8 cellular contexts compared by ENCODE assay signal in the genomic region with DNA sequence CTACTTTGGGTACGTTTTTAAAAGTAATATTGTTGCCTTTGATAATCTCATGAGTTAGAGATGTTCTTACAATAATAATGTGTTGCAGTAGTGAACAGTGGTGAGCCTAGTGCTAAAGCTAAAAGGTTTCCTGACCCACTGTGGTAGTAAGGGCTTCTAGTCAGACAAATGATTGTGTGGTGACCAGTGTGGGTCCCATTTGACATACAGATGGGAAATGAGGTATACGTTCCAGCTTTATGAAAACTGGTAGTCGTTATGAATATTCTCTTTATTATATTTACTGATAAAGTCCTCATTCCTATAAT. TPM values are rescaled to one million over a fixed set of nuclear protein-coding genes. Genes with fewer than 3 reads are reported as not detected.
A peak's percentile ranks its signal among the peaks of the same experiment; 100 is the strongest.
DNase-seq lines count a peak whose midpoint lies in the region; ATAC-seq and TF ChIP-seq lines count a peak whose summit lies in the region.

No MANE protein-coding gene starts in this region.

- no peak overlapping the region for H4K8ac ChIP-seq in neuronal stem cell (ENCODE audit: low read depth, low read length)

- peaks cover 9% of the 10 kb centered on the region for H3K79me1 ChIP-seq in neuronal stem cell (ENCODE audit: low read depth, low read length)

- H3K27ac ChIP-seq in neuronal stem cell (replicated peaks; ENCODE audit: low read length): peak overlapping the region; percentile 100

- H3K4ac ChIP-seq in neuronal stem cell (ENCODE audit: low read length): no peak overlapping the region

- TF ChIP-seq CTCF in GM06990 (IDR thresholded peaks at IDR 0.05; ENCODE audit: insufficient read depth, low read length, poor library complexity, severe bottlenecking): no peak

- peaks cover 3 to 7% of the 10 kb centered on the region in 2 donors for H3K4me1 ChIP-seq in neuronal stem cell (ENCODE audit: control insufficient read depth in 2 of 2, insufficient read depth in 1 of 2, low read depth in 1 of 2, low read length in 2 of 2)

- H2AK5ac ChIP-seq in neuronal stem cell (ENCODE audit: low read depth, low read length): no peak overlapping the region

- H2BK12ac ChIP-seq in neuronal stem cell (ENCODE audit: low read length): no peak overlapping the region

- H3K36me3 ChIP-seq in GM06990 (ENCODE audit: control insufficient read depth, insufficient read depth, low read length) (no peaks in the 10 kb centered on the region), neuronal stem cell (replicated peaks in 1 of 2; ENCODE audit: control insufficient read depth in 2 of 2, insufficient read depth in 2 of 2, low read length in 2 of 2) (peaks cover 0 to 32% of the 10 kb centered on the region in 2 donors)

- H3K4me2 ChIP-seq in neuronal stem cell (ENCODE audit: insufficient read depth, low read length, poor library complexity, severe bottlenecking): peak overlapping the region; percentile 88

- H3K23ac ChIP-seq in neuronal stem cell (ENCODE audit: low read depth, low read length, poor library complexity): no peak overlapping the region

- peaks cover 38% of the 10 kb centered on the region for H3K4me1 Mint-ChIP-seq in dendritic cell treated with granulocyte-macrophage colony-stimulating factor and Interleukin-4, amounts not matched to agents 40 ng/mL and 50 ng/mL, for 4 days (ENCODE audit: low read depth)

- no peak overlapping the region for H2BK5ac ChIP-seq in neuronal stem cell (ENCODE audit: low read length)

- intact Hi-C loops in dendritic cell treated with granulocyte-macrophage colony-stimulating factor and Interleukin-4, amounts not matched to agents 40 ng/mL and 50 ng/mL, for 4 days (cut with micrococcal nuclease): loop anchor here (5.0 to 10.0 kb wide), 4 partner anchors 60 to 1147 kb away; a partner anchor contains a TSS

- H3K27me3 Mint-ChIP-seq in dendritic cell treated with granulocyte-macrophage colony-stimulating factor and Interleukin-4, amounts not matched to agents 40 ng/mL and 50 ng/mL, for 4 days: no peaks in the 10 kb centered on the region

- no CpG with 5 or more reads among the region's 3 CpGs for WGBS in neuronal stem cell (ENCODE audit: extremely low coverage in 2 of 2, insufficient read length in 2 of 2, insufficient replicate concordance in 1 of 2), 2 donors

- H2BK120ac ChIP-seq in neuronal stem cell (ENCODE audit: low read depth, low read length): no peak overlapping the region

- H3K9ac ChIP-seq in neuronal stem cell (ENCODE audit: low read depth, low read length, poor library complexity): no peak overlapping the region

- ATAC-seq in HG03196 (IDR thresholded peaks at IDR 0.05; ENCODE audit: unreplicated experiment) (no peak), GM18520 (IDR thresholded peaks at IDR 0.05; ENCODE audit: unreplicated experiment) (no peak), GM18511 (IDR thresholded peaks at IDR 0.05; ENCODE audit: unreplicated experiment) (no peak)

- no peaks in the 10 kb centered on the region for H3K9me3 Mint-ChIP-seq in dendritic cell treated with granulocyte-macrophage colony-stimulating factor and Interleukin-4, amounts not matched to agents 40 ng/mL and 50 ng/mL, for 4 days

- H3K18ac ChIP-seq in neuronal stem cell (ENCODE audit: low read length): no peak overlapping the region

- H3K9me3 ChIP-seq in neuronal stem cell (replicated peaks in 1 of 2; ENCODE audit: control insufficient read depth in 2 of 2, insufficient read depth in 1 of 2, low read depth in 1 of 2, low read length in 2 of 2): peaks cover 0 to 20% of the 10 kb centered on the region in 2 donors

- H3K4me3 Mint-ChIP-seq in dendritic cell treated with granulocyte-macrophage colony-stimulating factor and Interleukin-4, amounts not matched to agents 40 ng/mL and 50 ng/mL, for 4 days: peak overlapping the region; percentile 96

- H4K91ac ChIP-seq in neuronal stem cell (ENCODE audit: low read depth, low read length, poor library complexity): no peak overlapping the region

- H3K27ac Mint-ChIP-seq in dendritic cell treated with granulocyte-macrophage colony-stimulating factor and Interleukin-4, amounts not matched to agents 40 ng/mL and 50 ng/mL, for 4 days: peak overlapping the region; percentile 100

- peak overlapping the region; percentile 96 for H3K4me3 ChIP-seq in GM06990 (replicated peaks; ENCODE audit: low read depth, low read length)
- peak overlapping the region in 1 of 2 donors; percentile 72 for H3K4me3 ChIP-seq in neuronal stem cell (ENCODE audit: low read length in 2 of 2)

- peaks cover 32% of the 10 kb centered on the region for H3K36me3 Mint-ChIP-seq in dendritic cell treated with granulocyte-macrophage colony-stimulating factor and Interleukin-4, amounts not matched to agents 40 ng/mL and 50 ng/mL, for 4 days (ENCODE audit: low read depth)

- no peak overlapping the region for H3K14ac ChIP-seq in neuronal stem cell (ENCODE audit: low read length)

- H3K27me3 ChIP-seq in GM06990 (replicated peaks; ENCODE audit: control insufficient read depth, insufficient read depth, low read length) (no peaks in the 10 kb centered on the region), neuronal stem cell (ENCODE audit: control insufficient read depth in 3 of 3, insufficient read depth in 3 of 3, low read depth in 1 of 3, low read length in 3 of 3) (no peaks in the 10 kb centered on the region)

- no peak overlapping the region for H2AFZ ChIP-seq in neuronal stem cell (ENCODE audit: low read length)

- no peak for DNase-seq in GM06990 (ENCODE audit: extremely low read depth, insufficient read length)
- peak; percentile 72 for DNase-seq in NCI-H69 (lab: John Stamatoyannopoulos, UW)
- no peak for DNase-seq in neuronal stem cell (ENCODE audit: low spot score)
- no peak for DNase-seq in hypothalamus (lab: John Stamatoyannopoulos, UW)

- H2BK15ac ChIP-seq in neuronal stem cell (ENCODE audit: low read length): no peak overlapping the region

RNA-seq across cellular contexts. Expression of a gene that starts 1.8 kb away (rescaled TPM):
- polyA plus RNA-seq in neuronal stem cell (2013, experiment 1 of 2): 15.3 TPM
- polyA plus RNA-seq in neuronal stem cell (2013, experiment 2 of 2): 16.1 TPM
